Comparison of ENCODE assay signal across 21 cellular contexts in genomic region chr16:81496742-81497141, GRCh38.
"Had no signal": no experiment of that assay in that cellular context is flagged by ENCODE, and none has a peak within 500 bp of the region (broad histone marks: within the 10 kb centered on the region; RNA-seq: fewer than 3 reads in every experiment).

No MANE protein-coding gene starts in this region.

- H3K27me3 Mint-ChIP-seq: activated T-helper 17 cell treated with anti-CD3 and anti-CD28 coated beads, Interleukin-2, amount 50 U/mL, for 72 hours; central memory CD8-positive, alpha-beta T cell; stimulated activated naive CD8-positive, alpha-beta T cell treated with anti-CD3 and anti-CD28 coated beads, Interleukin-15, Interleukin-2, amounts not matched to agents 100 ng/mL and 50 ng/mL, for 24 hours; T-cell had no signal

- FAIRE-seq: endothelial cell of umbilical vein had no signal

- ATAC-seq: activated T-helper 17 cell treated with anti-CD3 and anti-CD28 coated beads, Interleukin-2, amount 50 U/mL, for 72 hours; lower lobe of right lung had no signal

- H3K9me3 Mint-ChIP-seq: activated T-helper 17 cell treated with anti-CD3 and anti-CD28 coated beads, Interleukin-2, amount 50 U/mL, for 72 hours; central memory CD8-positive, alpha-beta T cell; mesothelial cell of epicardium; stimulated activated naive CD8-positive, alpha-beta T cell treated with anti-CD3 and anti-CD28 coated beads, Interleukin-15, Interleukin-2, amounts not matched to agents 100 ng/mL and 50 ng/mL, for 24 hours; T-cell had no signal

- H3K4me3 Mint-ChIP-seq: activated T-helper 17 cell treated with anti-CD3 and anti-CD28 coated beads, Interleukin-2, amount 50 U/mL, for 72 hours; central memory CD8-positive, alpha-beta T cell; mesothelial cell of epicardium; stimulated activated naive CD8-positive, alpha-beta T cell treated with anti-CD3 and anti-CD28 coated beads, Interleukin-15, Interleukin-2, amounts not matched to agents 100 ng/mL and 50 ng/mL, for 24 hours had no signal

- H3K4me3 ChIP-seq: coronary artery, lower lobe of right lung, skin epidermis, testis had no signal

- H3K27ac ChIP-seq: brain microvascular endothelial cell, testis had no signal

- H3K27me3 ChIP-seq: brain microvascular endothelial cell, testis had no signal

- H3K27ac Mint-ChIP-seq: activated T-helper 17 cell treated with anti-CD3 and anti-CD28 coated beads, Interleukin-2, amount 50 U/mL, for 72 hours; mesothelial cell of epicardium; stimulated activated naive CD8-positive, alpha-beta T cell treated with anti-CD3 and anti-CD28 coated beads, Interleukin-15, Interleukin-2, amounts not matched to agents 100 ng/mL and 50 ng/mL, for 24 hours; T-cell had no signal

- H3K36me3 ChIP-seq: brain microvascular endothelial cell, lower lobe of right lung had no signal

- H3K9me3 ChIP-seq: lower lobe of right lung, testis had no signal

- H3K36me3 Mint-ChIP-seq: mesothelial cell of epicardium had no signal

- DNase-seq: activated CD4-positive, alpha-beta T cell treated with anti-CD3 and anti-CD28 coated beads for 1 hour; activated CD4-positive, alpha-beta T cell treated with anti-CD3 and anti-CD28 coated beads, Interleukin-2, amount 50 U/mL, for 4 hours; activated naive CD4-positive, alpha-beta T cell treated with Interleukin-2 at 50 U/mL for 16 hours; activated T-cell treated with anti-CD3 and anti-CD28 coated beads for 4 hours; anterior cingulate cortex; brain microvascular endothelial cell; effector CD4-positive, alpha-beta T cell; foreskin fibroblast; hypothalamus; kidney glomerular epithelial cell; lower lobe of right lung; T-cell; T1000; testis had no signal
